9 cellular contexts compared by ENCODE assay signal in the genomic region with DNA sequence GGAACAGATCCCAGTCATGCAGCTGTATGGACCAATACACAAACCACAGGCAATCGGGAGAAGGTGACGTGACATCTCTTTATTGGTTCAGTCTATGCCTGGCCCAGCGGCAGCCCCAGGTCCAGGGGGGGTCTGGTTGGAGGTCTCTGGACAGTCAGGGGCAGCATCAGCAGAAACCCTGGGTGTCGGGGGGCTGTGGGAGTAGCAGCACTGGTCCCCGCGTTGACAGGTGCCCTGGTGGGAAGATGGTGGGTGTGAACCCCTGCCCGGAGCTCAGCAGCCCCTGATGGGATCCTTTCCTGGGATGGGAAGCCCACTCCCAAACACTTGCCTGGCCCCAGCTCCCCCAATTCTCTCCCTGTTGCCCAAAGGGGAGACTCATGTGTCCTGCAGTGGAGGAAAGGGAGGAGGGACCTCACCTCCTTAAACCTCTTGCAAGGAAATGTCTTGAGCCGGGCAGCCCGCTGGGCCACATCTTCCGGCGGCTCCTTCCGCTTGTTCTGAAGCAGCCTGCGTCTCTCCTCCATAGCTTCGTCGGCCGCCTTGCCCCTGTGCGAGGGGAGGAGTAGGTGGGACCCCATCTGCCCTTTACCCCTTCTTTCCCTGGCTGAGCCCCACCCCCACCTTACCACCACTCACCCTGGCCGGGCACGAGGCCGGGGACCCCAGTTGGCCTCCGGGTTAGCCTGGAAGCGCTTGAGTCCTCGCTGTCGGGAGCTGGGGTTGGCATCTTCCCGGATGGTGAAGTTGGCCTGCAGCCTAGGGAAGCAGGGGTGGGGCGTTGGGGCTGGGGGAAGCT. TPM values are rescaled to one million over a fixed set of nuclear protein-coding genes. Genes with fewer than 3 reads are reported as not detected.
A peak's percentile ranks its signal among the peaks of the same experiment; 100 is the strongest.
DNase-seq lines count a peak whose midpoint lies in the region; ATAC-seq and TF ChIP-seq lines count a peak whose summit lies in the region.
"Had no signal": no experiment of that assay in that cellular context is flagged by ENCODE, and none has a peak within 500 bp of the region (broad histone marks: within the 10 kb centered on the region; RNA-seq: fewer than 3 reads in every experiment).

No MANE protein-coding gene starts in this region.

- H3K4me1 Mint-ChIP-seq in activated CD8-positive, alpha-beta T cell treated with anti-CD3 and anti-CD28 coated beads, Interleukin-2, amount 10 ng/mL, durations not matched to agents 7 days and 5 days (ENCODE audit: low read depth): peaks cover 32% of the 10 kb centered on the region

- H3K9me3 Mint-ChIP-seq in activated CD8-positive, alpha-beta T cell treated with anti-CD3 and anti-CD28 coated beads, Interleukin-2, amount 10 ng/mL, durations not matched to agents 7 days and 5 days (ENCODE audit: insufficient read depth): no peaks in the 10 kb centered on the region

- peak overlapping the region; percentile 86 for H3K27ac Mint-ChIP-seq in activated CD8-positive, alpha-beta T cell treated with anti-CD3 and anti-CD28 coated beads, Interleukin-2, amount 10 ng/mL, durations not matched to agents 7 days and 5 days

- peaks cover 4% of the 10 kb centered on the region for H4K20me1 ChIP-seq in osteoblast (ENCODE audit: insufficient read depth, low read length)

- H3K27ac ChIP-seq in lung (ENCODE audit: low read depth in 1 of 2, low read length in 1 of 2) (peak overlapping the region; percentile 5 to 91), osteoblast (ENCODE audit: low read depth, low read length) (no peak overlapping the region)

- ATAC-seq in GM19324 (IDR thresholded peaks at IDR 0.05; ENCODE audit: low FRiP score, unreplicated experiment) (peak; percentile 2), lung (ENCODE audit: insufficient read depth, low FRiP score) (no peak), GM18870 (IDR thresholded peaks at IDR 0.05; ENCODE audit: unreplicated experiment) (no peak)
- peak; percentile 37 for ATAC-seq in activated CD8-positive, alpha-beta T cell treated with anti-CD3 and anti-CD28 coated beads, Interleukin-2, amount 10 ng/mL, durations not matched to agents 7 days and 5 days

- peak overlapping the region; percentile 80 for H3K4me3 Mint-ChIP-seq in activated CD8-positive, alpha-beta T cell treated with anti-CD3 and anti-CD28 coated beads, Interleukin-2, amount 10 ng/mL, durations not matched to agents 7 days and 5 days

- H3K9me3 ChIP-seq in BE2C: no peaks in the 10 kb centered on the region
- no peaks in the 10 kb centered on the region for H3K9me3 ChIP-seq in lung (ENCODE audit: control insufficient read depth in 2 of 2, insufficient read depth in 1 of 2, low read length in 1 of 2)
- H3K9me3 ChIP-seq in osteoblast (ENCODE audit: low read depth, low read length): no peaks in the 10 kb centered on the region
- H3K9me3 ChIP-seq: pancreas had no signal

- POLR2A ChIA-PET in activated CD8-positive, alpha-beta T cell treated with anti-CD3 and anti-CD28 coated beads, Interleukin-2, amount 10 ng/mL, durations not matched to agents 7 days and 5 days (lab: Charles Lee): interaction anchor here (0.5 to 2.9 kb wide), 11 partner anchors 10 to 292 kb away, joined by 3 to 21 read pairs (median 4); a partner anchor contains a TSS

- H3K36me3 ChIP-seq in BE2C (peaks cover 27% of the 10 kb centered on the region), lung (ENCODE audit: control insufficient read depth in 2 of 2, insufficient read depth in 2 of 2, low read length in 2 of 2) (peaks cover 0 to 26% of the 10 kb centered on the region in 2 donors), osteoblast (ENCODE audit: insufficient read depth, low read length) (peaks cover 13% of the 10 kb centered on the region)
- H3K36me3 ChIP-seq: pancreas had no signal

- TF ChIP-seq CTCF in BE2C (IDR thresholded peaks at IDR 0.05; ENCODE audit: low read depth, low read length) (no peak), lung (IDR thresholded peaks at IDR 0.05; ENCODE audit: control extremely low read depth, extremely low read depth) (no peak), GM13977 (IDR thresholded peaks at IDR 0.05; ENCODE audit: extremely low read depth, insufficient read depth, missing control alignments) (no peak), osteoblast (IDR thresholded peaks at IDR 0.05; ENCODE audit: extremely low read depth, low read depth, low read length) (no peak)

- CTCF ChIA-PET in activated CD8-positive, alpha-beta T cell treated with anti-CD3 and anti-CD28 coated beads, Interleukin-2, amount 10 ng/mL, durations not matched to agents 7 days and 5 days (lab: Charles Lee): interaction anchor here (1.0 to 3.1 kb wide), 24 partner anchors 11 to 220 kb away, joined by 3 to 28 read pairs (median 4); a partner anchor contains a TSS

- peaks cover 16% of the 10 kb centered on the region for H3K4me1 ChIP-seq in BE2C
- H3K4me1 ChIP-seq in lung (ENCODE audit: control insufficient read depth in 2 of 2, insufficient read depth in 2 of 2, low read length in 2 of 2): peaks cover 0 to 17% of the 10 kb centered on the region in 2 donors
- H3K4me1 ChIP-seq in osteoblast (ENCODE audit: insufficient read depth, low read length): peaks cover 10% of the 10 kb centered on the region

- peaks cover 12% of the 10 kb centered on the region for H3K36me3 Mint-ChIP-seq in activated CD8-positive, alpha-beta T cell treated with anti-CD3 and anti-CD28 coated beads, Interleukin-2, amount 10 ng/mL, durations not matched to agents 7 days and 5 days (ENCODE audit: low read depth)

- no peaks in the 10 kb centered on the region for H3K79me2 ChIP-seq in osteoblast (ENCODE audit: insufficient read depth, low read length)

- H3K4me2 ChIP-seq in osteoblast (ENCODE audit: insufficient read depth, low read length): no peak overlapping the region

- no peak overlapping the region for H2AFZ ChIP-seq in osteoblast (ENCODE audit: low read length)

- in situ Hi-C loops in GM13977 (cut with MboI; ENCODE audit: low pct_unique_long_range_greater_than_20kb, low sequenced_read_pairs, unreplicated experiment): no loop called here

- H3K4me3 ChIP-seq in BE2C (ENCODE audit: low read depth, low read length) (peak overlapping the region; percentile 13), lung (peak overlapping the region; percentile 2), osteoblast (ENCODE audit: insufficient read depth, low read length) (no peak overlapping the region)

- WGBS in lung, 2 donors: 31 to 46% methylated on average over 23 to 26 of the region's 26 CpGs

- H3K27me3 Mint-ChIP-seq in activated CD8-positive, alpha-beta T cell treated with anti-CD3 and anti-CD28 coated beads, Interleukin-2, amount 10 ng/mL, durations not matched to agents 7 days and 5 days (ENCODE audit: low read depth): no peaks in the 10 kb centered on the region

- DNase-seq in BE2C: no peak
- peak; percentile 67 for DNase-seq in activated CD8-positive, alpha-beta T cell treated with anti-CD3 and anti-CD28 coated beads, Interleukin-2, amount 10 ng/mL, durations not matched to agents 7 days and 5 days
- no peak for DNase-seq in lung (ENCODE audit: low spot score)
- no peak for DNase-seq in GM13977 (ENCODE audit: low spot score)
- DNase-seq in amniotic stem cell (lab: John Stamatoyannopoulos, UW): no peak
- no peak for DNase-seq in osteoblast (ENCODE audit: insufficient read length, low spot score, missing footprints)

- H3K27me3 ChIP-seq in BE2C (no peaks in the 10 kb centered on the region), lung (ENCODE audit: control insufficient read depth, insufficient read depth) (no peaks in the 10 kb centered on the region), osteoblast (ENCODE audit: insufficient read depth, low read length) (no peaks in the 10 kb centered on the region)
- H3K27me3 ChIP-seq: pancreas had no signal

RNA-seq across cellular contexts. Expression of a gene that starts 2.4 kb away (rescaled TPM):
- 75.7 TPM for polyA plus RNA-seq in BE2C (2012; ENCODE audit: insufficient read depth, insufficient read length, low read depth)
- total RNA-seq in activated CD8-positive, alpha-beta T cell treated with anti-CD3 and anti-CD28 coated beads, Interleukin-2, amount 10 ng/mL, durations not matched to agents 7 days and 5 days: 1 to 10 TPM; 3.3 to 3.8 TPM
- total RNA-seq in lung: 10 to 100 TPM; 12.9 to 25.9 TPM
- 10 to 100 TPM; 15.5 to 34.1 TPM for polyA plus RNA-seq in lung
- 0.29 and 0.36 TPM in 2 replicates for total RNA-seq in osteoblast

RNA-seq across cellular contexts. Expression of a gene that starts 11.5 kb away (rescaled TPM):
- polyA plus RNA-seq in BE2C (2012; ENCODE audit: insufficient read depth, insufficient read length, low read depth): 98.5 TPM
- total RNA-seq in activated CD8-positive, alpha-beta T cell treated with anti-CD3 and anti-CD28 coated beads, Interleukin-2, amount 10 ng/mL, durations not matched to agents 7 days and 5 days: 10 to 100 TPM; 59.8 to 60.3 TPM
- total RNA-seq in lung (10 to 100 TPM; 14.4 to 41.4 TPM), osteoblast (18.6 and 29.7 TPM in 2 replicates)
- polyA plus RNA-seq in lung: 10 to 100 TPM; 46.1 to 48.2 TPM

RNA-seq across cellular contexts. Expression of a gene that starts 13.0 kb away (rescaled TPM):
- polyA plus RNA-seq in BE2C (2012; ENCODE audit: insufficient read depth, insufficient read length, low read depth): 97.8 TPM
- total RNA-seq in activated CD8-positive, alpha-beta T cell treated with anti-CD3 and anti-CD28 coated beads, Interleukin-2, amount 10 ng/mL, durations not matched to agents 7 days and 5 days: 10 to 100 TPM; 74.6 to 84.8 TPM
- total RNA-seq in lung (10 to 100 TPM; 18.4 to 94.8 TPM), osteoblast (53.9 and 62.5 TPM in 2 replicates)
- 10 to 100 TPM; 51.6 to 64.9 TPM for polyA plus RNA-seq in lung

RNA-seq across cellular contexts. Expression of a gene that starts 45.1 kb away (rescaled TPM):
- 274 TPM for polyA plus RNA-seq in BE2C (2012; ENCODE audit: insufficient read depth, insufficient read length, low read depth)
- 10 to 100 TPM; 68.4 to 69.2 TPM for total RNA-seq in activated CD8-positive, alpha-beta T cell treated with anti-CD3 and anti-CD28 coated beads, Interleukin-2, amount 10 ng/mL, durations not matched to agents 7 days and 5 days
- 10 to 100 TPM; 45.8 to 94.3 TPM for total RNA-seq in lung
- polyA plus RNA-seq in lung: 100 to 1,000 TPM; 128 to 136 TPM
- 78.4 and 81.1 TPM in 2 replicates for total RNA-seq in osteoblast

RNA-seq across cellular contexts. Expression of a gene that starts 45.2 kb away (rescaled TPM):
- polyA plus RNA-seq in BE2C (2012; ENCODE audit: insufficient read depth, insufficient read length, low read depth): 291 TPM
- 100 to 1,000 TPM; 203 to 210 TPM for total RNA-seq in activated CD8-positive, alpha-beta T cell treated with anti-CD3 and anti-CD28 coated beads, Interleukin-2, amount 10 ng/mL, durations not matched to agents 7 days and 5 days
- total RNA-seq in lung: 10 to 100 TPM; 29.8 to 93.5 TPM
- 100 to 1,000 TPM in 1 of 2 donors, 10 to 100 TPM in 1; 92.5 to 242 TPM for polyA plus RNA-seq in lung
- total RNA-seq in osteoblast: 14.8 and 15.9 TPM in 2 replicates

Comparison
In these comparisons a context has a peak if more than half of its experiments do, and no peak if none do; other contexts are left out.
1. ATAC-seq: peak in GM19324 (single experiment) and activated CD8-positive, alpha-beta T cell treated with anti-CD3 and anti-CD28 coated beads, Interleukin-2, amount 10 ng/mL, durations not matched to agents 7 days and 5 days (single experiment); none in lung (single experiment) and GM18870 (single experiment).